12 cellular contexts compared by ENCODE assay signal in genomic region chr4:26878729-26879415, GRCh38. TPM values are rescaled to one million over a fixed set of nuclear protein-coding genes. Genes with fewer than 3 reads are reported as not detected.
DNase-seq lines count a peak whose midpoint lies in the region; ATAC-seq, FAIRE-seq and TF ChIP-seq lines count a peak whose summit lies in the region.
"Had no signal": no experiment of that assay in that cellular context is flagged by ENCODE, and none has a peak within 500 bp of the region (broad histone marks: within the 10 kb centered on the region; RNA-seq: fewer than 3 reads in every experiment).

No MANE protein-coding gene starts in this region.

- peaks cover 76% of the 10 kb centered on the region for H3K79me2 ChIP-seq in mammary epithelial cell (ENCODE audit: insufficient read depth, low read length)

- dilution Hi-C loops in mammary epithelial cell (cut with HindIII; ENCODE audit: low sequenced_read_pairs) = no loop called here

- DNase-seq in GM12891 (ENCODE audit: insufficient read length, low spot score) = no peak
- no peak for DNase-seq in Peyer's patch
- peak; percentile 73 for DNase-seq in mammary epithelial cell
- DNase-seq in natural killer cell = no peak
- no peak for DNase-seq in cardiac septum (ENCODE audit: low spot score)
- DNase-seq in coronary artery (ENCODE audit: low spot score) = no peak
- no peak for DNase-seq in AG08395 (ENCODE audit: low spot score)
- DNase-seq: dermis blood vessel endothelial cell, H7, NCI-H2081 treated with DMSO at 0.1 percent for 48 hours had no signal

- H3K27ac ChIP-seq in Peyer's patch (peak overlapping the region in 3 of 4 donors; percentile 28 to 50 (median 31)), mammary epithelial cell (ENCODE audit: insufficient read depth, low read depth, low read length) (peak overlapping the region; percentile 70), coronary artery (no peak overlapping the region)
- H3K27ac ChIP-seq: HL-60 had no signal

- H3K27me3 Mint-ChIP-seq in natural killer cell (ENCODE audit: low read depth in 2 of 2) = no peaks in the 10 kb centered on the region

- peak overlapping the region; percentile 29 for H3K4me3 Mint-ChIP-seq in natural killer cell

- BruUV-seq in mammary epithelial cell (replicated peaks; lab: Mats Ljungman, UMichigan) = no TSS peak

- no peaks in the 10 kb centered on the region for H3K36me3 Mint-ChIP-seq in natural killer cell

- H3K4me3 ChIP-seq in Peyer's patch (no peak overlapping the region), mammary epithelial cell (replicated peaks in 1 of 3; ENCODE audit: insufficient read depth in 1 of 3, low read depth in 2 of 3, low read length in 3 of 3) (peak overlapping the region in 1 of 3 experiments; percentile 26), coronary artery (no peak overlapping the region)

- peak overlapping the region; percentile 62 for H2AFZ ChIP-seq in mammary epithelial cell (ENCODE audit: low read depth, low read length)

- in situ Hi-C loops in mammary epithelial cell (cut with MboI; ENCODE audit: low sequenced_read_pairs in 2 of 2) = no loop called here

- H4K20me1 ChIP-seq in mammary epithelial cell (ENCODE audit: insufficient read depth, low read length) = no peaks in the 10 kb centered on the region

- peak overlapping the region; percentile 87 to 96 for H3K27ac Mint-ChIP-seq in natural killer cell

- H3K4me1 ChIP-seq in Peyer's patch = peaks cover 0 to 4% (median 2%) of the 10 kb centered on the region in 4 donors
- peaks cover 13% of the 10 kb centered on the region for H3K4me1 ChIP-seq in mammary epithelial cell (ENCODE audit: insufficient read depth, low read length)

- H3K4me1 Mint-ChIP-seq in natural killer cell = peaks cover 63 to 70% of the 10 kb centered on the region in 2 donors

- no peaks in the 10 kb centered on the region for H3K9me3 Mint-ChIP-seq in natural killer cell

- 49% methylated on average over 6 of the region's 6 CpGs for WGBS in mammary epithelial cell (ENCODE audit: low coverage, missing lambda C conversion rate)

- TF ChIP-seq POLR2A in GM12891 (IDR thresholded peaks at IDR 0.05; ENCODE audit: low read depth, low read length) (no peak), Peyer's patch (IDR thresholded peaks at IDR 0.05) (no peak)

- H3K4me2 ChIP-seq in mammary epithelial cell (ENCODE audit: insufficient read depth, low read depth, low read length) = peak overlapping the region; percentile 51

- CTCF ChIA-PET in mammary epithelial cell (lab: Charles Lee; ENCODE audit: low non-redundant PET) = no interaction called here

- H3K9ac ChIP-seq in mammary epithelial cell (ENCODE audit: insufficient read depth, low read length) = peak overlapping the region; percentile 50

- peak; percentile 30 to 52 (median 52) for ATAC-seq in natural killer cell
- no peak for ATAC-seq in GM19035 (IDR thresholded peaks at IDR 0.05; ENCODE audit: unreplicated experiment)

- no peak for TF ChIP-seq CTCF in Peyer's patch (IDR thresholded peaks at IDR 0.05)
- no peak for TF ChIP-seq CTCF in mammary epithelial cell (conservative IDR thresholded peaks at IDR 0.05 in 1 of 2, IDR thresholded peaks at IDR 0.05 in 1 of 2; ENCODE audit: extremely low read depth in 1 of 2, insufficient read depth in 1 of 2, low read depth in 1 of 2, low read length in 2 of 2)
- TF ChIP-seq CTCF in natural killer cell (IDR thresholded peaks at IDR 0.05) = no peak
- no peak for TF ChIP-seq CTCF in coronary artery (IDR thresholded peaks at IDR 0.05)

- no peaks in the 10 kb centered on the region for H3K27me3 ChIP-seq in Peyer's patch
- H3K27me3 ChIP-seq in mammary epithelial cell (ENCODE audit: insufficient read depth, low read length) = no peaks in the 10 kb centered on the region

- no peaks in the 10 kb centered on the region for H3K9me3 ChIP-seq in Peyer's patch
- no peaks in the 10 kb centered on the region for H3K9me3 ChIP-seq in mammary epithelial cell (replicated peaks; ENCODE audit: insufficient read depth, low read length)

- FAIRE-seq in GM12891 (lab: Jason Lieb, UNC) = peak; percentile 48

- intact Hi-C loops in mammary epithelial cell (cut with micrococcal nuclease) (no loop called here), natural killer cell (cut with micrococcal nuclease) (loop anchor here (1.0 kb wide), 1 partner anchor 7 kb away; no protein-coding TSS in a partner anchor), cardiac septum (cut with DNase I) (no loop called here)

- H3K36me3 ChIP-seq in Peyer's patch (no peaks in the 10 kb centered on the region), mammary epithelial cell (ENCODE audit: insufficient read depth, low read length) (no peaks in the 10 kb centered on the region)

TF ChIP-seq in GM12891, 5 proteins besides CTCF, POLR2A, EP300 and RAD21:
- no peak for TF ChIP-seq TAF1 (IDR thresholded peaks at IDR 0.05; ENCODE audit: low read depth, low read length)
- TF ChIP-seq PAX5 (IDR thresholded peaks at IDR 0.05; ENCODE audit: insufficient read depth, low read length, severe bottlenecking) = no peak
- no peak for TF ChIP-seq POU2F2 (IDR thresholded peaks at IDR 0.05; ENCODE audit: low read depth, low read length)
- TF ChIP-seq POLR2AphosphoS5 (IDR thresholded peaks at IDR 0.05; ENCODE audit: low read depth, low read length) = no peak
- no peak for TF ChIP-seq SPI1 (IDR thresholded peaks at IDR 0.05; ENCODE audit: low read depth, low read length)

RNA-seq across cellular contexts. Expression of gene STIM2, which starts 18.2 kb away (rescaled TPM):
- polyA plus RNA-seq in GM12891 (2012; ENCODE audit: low read depth, missing spikeins) = 18.5 TPM
- 10 to 100 TPM; 35.7 to 82.5 (median 39.2) TPM for total RNA-seq in Peyer's patch
- 10 to 100 TPM; 37.9 to 56.0 TPM for total RNA-seq in mammary epithelial cell
- 28.3 TPM for polyA plus RNA-seq in mammary epithelial cell
- 18.9 TPM for polyA minus RNA-seq in mammary epithelial cell
- 100 to 1,000 TPM in 2 of 3 donors, 10 to 100 TPM in 1; 98.3 to 104 (median 100) TPM for total RNA-seq in natural killer cell
- total RNA-seq in cardiac septum = 10.1 TPM

Comparison
In these comparisons a context has a peak if more than half of its experiments do, and no peak if none do; other contexts are left out.
1. H3K27ac ChIP-seq: peak in Peyer's patch (3 of 4) and mammary epithelial cell (single experiment); none in coronary artery (0 of 2).